ENCODE assay signal across 22 cellular contexts in the genomic region with DNA sequence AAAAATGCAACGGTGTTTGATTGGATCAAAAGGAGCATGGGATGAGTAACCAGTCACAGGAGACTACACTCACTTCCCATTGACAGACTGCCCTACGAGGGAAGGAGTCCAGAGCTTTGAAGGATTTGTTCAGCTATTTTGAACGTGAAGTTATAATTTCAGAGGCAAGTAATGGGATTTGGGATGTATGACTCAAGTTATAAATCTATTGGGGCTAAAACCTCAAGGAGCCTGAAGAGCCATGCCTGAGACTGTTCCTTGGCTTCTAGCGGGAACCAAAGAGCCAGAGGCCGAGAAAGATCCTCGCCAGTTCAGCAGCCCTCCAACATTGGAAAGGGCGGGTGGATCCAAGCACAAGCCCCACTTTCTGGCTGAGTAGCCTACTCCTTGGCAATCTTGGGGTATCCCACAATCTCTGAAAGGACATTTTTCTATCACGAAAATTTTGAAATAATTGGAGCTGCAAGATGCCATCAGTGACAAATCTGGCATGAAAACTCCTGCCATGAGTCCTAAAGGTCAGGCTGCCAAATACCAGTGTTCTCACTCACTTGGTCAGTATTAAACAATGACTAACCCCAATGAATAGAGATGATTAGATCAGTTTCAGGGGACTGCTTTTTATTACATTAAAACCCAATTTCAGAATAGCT. TPM values are rescaled to one million over a fixed set of nuclear protein-coding genes. Genes with fewer than 3 reads are reported as not detected.
DNase-seq lines count a peak whose midpoint lies in the region; ATAC-seq and TF ChIP-seq lines count a peak whose summit lies in the region.
"Had no signal": no experiment of that assay in that cellular context is flagged by ENCODE, and none has a peak within 500 bp of the region (broad histone marks: within the 10 kb centered on the region; RNA-seq: fewer than 3 reads in every experiment).

No MANE protein-coding gene starts in this region.

- TF ChIP-seq CTCF in endodermal cell (conservative IDR thresholded peaks at IDR 0.05) (no peak), osteocyte (IDR thresholded peaks at IDR 0.05) (no peak)

- peaks cover 13% of the 10 kb centered on the region for H3K9me3 Mint-ChIP-seq in endodermal cell
- peaks cover 8% of the 10 kb centered on the region for H3K9me3 Mint-ChIP-seq in osteocyte (ENCODE audit: unreplicated experiment)
- H3K9me3 Mint-ChIP-seq: activated naive CD4-positive, alpha-beta T cell treated with anti-CD3 and anti-CD28 coated beads for 36 hours had no signal

- 87 to 88% methylated on average over 6 to 8 of the region's 8 CpGs for WGBS in endodermal cell (ENCODE audit: insufficient coverage in 1 of 2, insufficient read length in 1 of 2), 2 experiments

- no peaks in the 10 kb centered on the region for H3K79me2 ChIP-seq in ACC112 (ENCODE audit: control insufficient read depth, insufficient read depth, low read length, unreplicated experiment)

- H3K9me3 ChIP-seq in endodermal cell (ENCODE audit: control insufficient read depth, low read length): peaks cover 18% of the 10 kb centered on the region
- H3K9me3 ChIP-seq: SJSA1 had no signal

- H3K27me3 Mint-ChIP-seq in endodermal cell (ENCODE audit: insufficient read depth) (peaks cover 2% of the 10 kb centered on the region), osteocyte (ENCODE audit: unreplicated experiment) (no peaks in the 10 kb centered on the region)
- H3K27me3 Mint-ChIP-seq: progenitor cell of endocrine pancreas had no signal

- no peak overlapping the region for H3K9ac ChIP-seq in endodermal cell (ENCODE audit: extremely low read depth, low read length, poor library complexity, severe bottlenecking)
- H3K9ac ChIP-seq: BLaER1 treated with 17β-estradiol and CSF1 and Interleukin-3, amounts not matched to agents 10 nM and 100 nM; neural progenitor cell had no signal

- H3K4me1 ChIP-seq in ACC112 (ENCODE audit: control insufficient read depth, insufficient read depth, low read length, unreplicated experiment) (peaks cover 17% of the 10 kb centered on the region), endodermal cell (ENCODE audit: control insufficient read depth, insufficient read depth, low read length) (no peaks in the 10 kb centered on the region)
- H3K4me1 ChIP-seq: BLaER1 treated with 17β-estradiol and CSF1 and Interleukin-3, amounts not matched to agents 10 nM and 100 nM; breast epithelium; esophagus squamous epithelium; neural progenitor cell; SJSA1 had no signal

- ATAC-seq in GM18909 (IDR thresholded peaks at IDR 0.05; ENCODE audit: poor library complexity, unreplicated experiment) (no peak), HG02678 (IDR thresholded peaks at IDR 0.05; ENCODE audit: unreplicated experiment) (no peak)

- no peaks in the 10 kb centered on the region for H3K4me1 Mint-ChIP-seq in endodermal cell
- peaks cover 4% of the 10 kb centered on the region for H3K4me1 Mint-ChIP-seq in osteocyte (ENCODE audit: unreplicated experiment)

- H3K4me3 Mint-ChIP-seq in endodermal cell (no peak overlapping the region), osteocyte (ENCODE audit: unreplicated experiment) (no peak overlapping the region)
- H3K4me3 Mint-ChIP-seq: activated naive CD4-positive, alpha-beta T cell treated with anti-CD3 and anti-CD28 coated beads for 36 hours; neural progenitor cell had no signal

- H3K36me3 Mint-ChIP-seq in endodermal cell (ENCODE audit: low read depth): no peaks in the 10 kb centered on the region
- peaks cover 5% of the 10 kb centered on the region for H3K36me3 Mint-ChIP-seq in osteocyte (ENCODE audit: unreplicated experiment)

- peak overlapping the region; percentile 66 for H2AFZ ChIP-seq in ACC112 (ENCODE audit: low read length, unreplicated experiment)
- H2AFZ ChIP-seq: neural progenitor cell had no signal

- DNase-seq in GM04504 (ENCODE audit: low read depth) (peak; percentile 48), endodermal cell (peak; percentile 7), osteocyte (ENCODE audit: extremely low spot score, unreplicated experiment) (peak; percentile 44), NCI-H345 treated with DMSO at 0.1 percent for 48 hours (lab: John Stamatoyannopoulos, UW; ENCODE audit: unreplicated experiment) (no peak), NCI-H187 (lab: John Stamatoyannopoulos, UW) (no peak)
- DNase-seq: activated naive CD4-positive, alpha-beta T cell treated with anti-CD3 and anti-CD28 coated beads for 36 hours; amniotic stem cell; DMS79 treated with DMSO at 0.1 percent for 48 hours; esophagus squamous epithelium; glutamatergic neuron; MM.1S; NCI-H1417 treated with DMSO at 0.1 percent for 48 hours; NCI-H524 treated with DMSO at 0.1 percent for 48 hours had no signal

- H3K27ac ChIP-seq in ACC112 (ENCODE audit: low read depth, low read length) (peak overlapping the region; percentile 80), endodermal cell (ENCODE audit: low read depth, low read length) (no peak overlapping the region)
- H3K27ac ChIP-seq: BLaER1 treated with 17β-estradiol and CSF1 and Interleukin-3, amounts not matched to agents 10 nM and 100 nM; breast epithelium; esophagus squamous epithelium; neural progenitor cell; SJSA1 had no signal

- H3K27ac Mint-ChIP-seq in endodermal cell (no peak overlapping the region), osteocyte (ENCODE audit: unreplicated experiment) (no peak overlapping the region)
- H3K27ac Mint-ChIP-seq: activated naive CD4-positive, alpha-beta T cell treated with anti-CD3 and anti-CD28 coated beads for 36 hours; neural progenitor cell; progenitor cell of endocrine pancreas had no signal

- H3K4me3 ChIP-seq in ACC112 (ENCODE audit: low read depth, low read length): no peak overlapping the region; the same call in 1 of the 2 replicates
- H3K4me3 ChIP-seq in endodermal cell (ENCODE audit: low read length): no peak overlapping the region
- H3K4me3 ChIP-seq: BLaER1 treated with 17β-estradiol and CSF1 and Interleukin-3, amounts not matched to agents 10 nM and 100 nM; breast epithelium; esophagus squamous epithelium; neural progenitor cell; SJSA1 had no signal

- no peaks in the 10 kb centered on the region for H3K27me3 ChIP-seq in ACC112 (ENCODE audit: insufficient read depth, low read length)
- no peaks in the 10 kb centered on the region for H3K27me3 ChIP-seq in endodermal cell (ENCODE audit: control insufficient read depth, insufficient read depth, low read length, poor library complexity, severe bottlenecking)
- H3K27me3 ChIP-seq: BLaER1 treated with 17β-estradiol and CSF1 and Interleukin-3, amounts not matched to agents 10 nM and 100 nM; breast epithelium; esophagus squamous epithelium; neural progenitor cell; SJSA1 had no signal

- H3K36me3 ChIP-seq in ACC112 (ENCODE audit: insufficient read depth, low read length) (no peaks in the 10 kb centered on the region; the same call in 1 of the 2 replicates), endodermal cell (ENCODE audit: control insufficient read depth, insufficient read depth, low read length) (no peaks in the 10 kb centered on the region)
- H3K36me3 ChIP-seq: BLaER1 treated with 17β-estradiol and CSF1 and Interleukin-3, amounts not matched to agents 10 nM and 100 nM; breast epithelium; esophagus squamous epithelium; neural progenitor cell; SJSA1 had no signal

RNA-seq across cellular contexts. Expression of a gene that starts 48.6 kb away (rescaled TPM):
- 100 to 1,000 TPM; 126 to 134 TPM for total RNA-seq in endodermal cell
- polyA plus RNA-seq in endodermal cell (2013, experiment 1 of 2): 10.6 TPM
- polyA plus RNA-seq in endodermal cell (2013, experiment 2 of 2): 12.8 TPM
- total RNA-seq in osteocyte: 9.8 and 10.7 TPM in 2 replicates
- total RNA-seq: activated naive CD4-positive, alpha-beta T cell treated with anti-CD3 and anti-CD28 coated beads for 36 hours; T-helper 1 cell treated with Interleukin-12 subunit alpha and Interleukin-12 subunit beta and Interleukin-4 antibody, amounts not matched to agents 30 ng/mL and 1 ng/mL, for 36 hours had no signal

Comparison
In these comparisons a context has a peak if more than half of its experiments do, and no peak if none do; other contexts are left out.
1. DNase-seq: peak in GM04504 (single experiment), endodermal cell (single experiment) and osteocyte (single experiment); none in NCI-H345 treated with DMSO at 0.1 percent for 48 hours (single experiment) and NCI-H187 (0 of 2).
2. RNA of a gene that starts 48.6 kb away (total RNA-seq): 126 to 134 TPM in endodermal cell; 9.8 to 10.7 TPM in osteocyte; every median in the first group is over 10 times any median in the second.